Comparison of ENCODE assay signal across 8 cellular contexts in the genomic region with DNA sequence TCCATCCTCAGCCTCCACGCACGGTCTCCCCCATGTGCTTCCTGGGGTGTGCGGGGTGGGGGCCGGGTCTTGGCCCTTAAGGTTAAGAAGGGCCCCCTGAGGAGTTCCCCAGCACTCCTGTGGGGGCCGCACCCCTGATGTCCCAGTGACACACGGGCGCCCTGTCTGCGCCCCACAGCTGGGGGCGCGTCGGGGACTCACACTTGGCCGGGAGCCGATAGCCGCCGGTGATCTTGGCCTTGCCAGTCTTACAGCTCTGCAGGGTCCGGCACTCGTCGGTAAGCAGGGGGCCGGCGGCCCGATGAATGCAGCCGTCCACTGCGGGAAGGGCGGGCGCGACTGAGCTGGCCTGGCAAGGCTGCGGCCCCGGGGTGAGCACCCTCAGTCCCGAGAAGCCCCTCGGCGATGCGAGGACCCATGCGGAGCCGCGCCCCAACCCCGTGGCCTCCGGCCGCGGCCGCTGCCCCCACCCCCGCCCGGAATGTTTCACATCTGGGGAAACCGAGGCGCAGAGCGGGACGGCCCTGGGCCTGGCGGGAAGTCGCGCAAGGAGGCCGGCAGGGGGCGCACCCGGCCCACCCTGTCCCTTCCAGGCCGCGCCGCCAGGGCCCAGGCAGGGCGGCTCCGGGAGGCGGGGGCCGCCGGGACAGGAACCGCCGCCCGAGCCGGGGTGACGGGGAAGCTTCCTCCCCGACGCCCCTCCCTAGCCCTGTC. TPM values are rescaled to one million over a fixed set of nuclear protein-coding genes. Genes with fewer than 3 reads are reported as not detected.
A peak's percentile ranks its signal among the peaks of the same experiment; 100 is the strongest.
DNase-seq lines count a peak whose midpoint lies in the region; ATAC-seq, FAIRE-seq and TF ChIP-seq lines count a peak whose summit lies in the region.

No MANE protein-coding gene starts in this region.

- peak overlapping the region in 5 of 7 donors; percentile 54 to 84 (median 60) for H3K4me3 Mint-ChIP-seq in CD8-positive, alpha-beta memory T cell
- H3K4me3 Mint-ChIP-seq in dendritic cell treated with granulocyte-macrophage colony-stimulating factor and Interleukin-4, amounts not matched to agents 40 ng/mL and 50 ng/mL, for 4 days: peak overlapping the region; percentile 47

- TF ChIP-seq EP300 in HepG2 (IDR thresholded peaks at IDR 0.05; ENCODE audit: low read depth in 2 of 2, low read length in 2 of 2) (no peak), HepG2 (CRISPR knock-in tag; IDR thresholded peaks at IDR 0.05; ENCODE audit: borderline replicate concordance) (no peak)

- H3K27me3 ChIP-seq in CD8-positive, alpha-beta memory T cell (ENCODE audit: insufficient read depth, low read length, poor library complexity, severe bottlenecking): no peaks in the 10 kb centered on the region
- H3K27me3 ChIP-seq in HepG2 (ENCODE audit: control insufficient read depth in 1 of 2, insufficient read depth in 2 of 2, low read length in 2 of 2): no peaks in the 10 kb centered on the region

- H3K4me3 ChIP-seq in CD8-positive, alpha-beta memory T cell (ENCODE audit: low read length): no peak overlapping the region
- H3K4me3 ChIP-seq in HepG2 (replicated peaks in 1 of 3; ENCODE audit: insufficient read depth in 1 of 3, low read depth in 2 of 3, low read length in 3 of 3): no peak overlapping the region

- TF ChIP-seq CTCF in HepG2 (CRISPR knock-in tag; IDR thresholded peaks at IDR 0.05): no peak

- no peak for TF ChIP-seq RAD21 in HepG2 (CRISPR knock-in tag; IDR thresholded peaks at IDR 0.05)

- H3K36me3 Mint-ChIP-seq in CD8-positive, alpha-beta memory T cell: peaks cover 0 to 32% (median 0%) of the 10 kb centered on the region in 3 donors
- H3K36me3 Mint-ChIP-seq in dendritic cell treated with granulocyte-macrophage colony-stimulating factor and Interleukin-4, amounts not matched to agents 40 ng/mL and 50 ng/mL, for 4 days (ENCODE audit: low read depth): peaks cover 35% of the 10 kb centered on the region

- intact Hi-C loops in dendritic cell treated with granulocyte-macrophage colony-stimulating factor and Interleukin-4, amounts not matched to agents 40 ng/mL and 50 ng/mL, for 4 days (cut with micrococcal nuclease): loop anchor here (1.0 kb wide), 1 partner anchor 148 kb away; no protein-coding TSS in a partner anchor
- intact Hi-C loops in HepG2 (cut with micrococcal nuclease; ENCODE audit: unreplicated experiment): no loop called here

- no peak for TF ChIP-seq POLR2A in HepG2 (IDR thresholded peaks at IDR 0.05; ENCODE audit: insufficient read depth in 1 of 2, low read depth in 2 of 2, low read length in 2 of 2)

- peaks cover 4% of the 10 kb centered on the region for H3K36me3 ChIP-seq in CD8-positive, alpha-beta memory T cell (ENCODE audit: insufficient read depth, low read length)
- H3K36me3 ChIP-seq in HepG2 (replicated peaks in 1 of 2; ENCODE audit: control insufficient read depth in 1 of 2, insufficient read depth in 2 of 2, low read length in 2 of 2): peaks cover 8 to 27% of the 10 kb centered on the region in 2 experiments; a peak in 4 of 5 replicates

- no peak overlapping the region for H3K4me2 ChIP-seq in HepG2 (ENCODE audit: low read depth, low read length)

- BruUV-seq in HepG2 (replicated peaks; lab: Mats Ljungman, UMichigan): no TSS peak

- H3K9me3 Mint-ChIP-seq in CD8-positive, alpha-beta memory T cell: no peaks in the 10 kb centered on the region
- no peaks in the 10 kb centered on the region for H3K9me3 Mint-ChIP-seq in dendritic cell treated with granulocyte-macrophage colony-stimulating factor and Interleukin-4, amounts not matched to agents 40 ng/mL and 50 ng/mL, for 4 days

- in situ Hi-C loops in HepG2 (cut with HindIII; ENCODE audit: extremely low pct_ligation_motif_present, low pct_unique_long_range_greater_than_20kb): no loop called here

- peak; percentile 67 to 78 (median 70) for DNase-seq in CD8-positive, alpha-beta memory T cell
- DNase-seq in activated CD4-positive, alpha-beta T cell treated with anti-CD3 and anti-CD28 coated beads, Interleukin-2, amount 50 U/mL, for 4 hours: peak; percentile 57 to 58
- DNase-seq in HepG2 (ENCODE audit: low spot score) (no peak), T1000 (lab: John Stamatoyannopoulos, UW) (no peak), SHP77 treated with DMSO at 0.1 percent for 48 hours (lab: John Stamatoyannopoulos, UW) (no peak)
- peak; percentile 64 to 65 for DNase-seq in stimulated activated CD4-positive, alpha-beta T cell treated with anti-CD3 and anti-CD28 coated beads, Interleukin-4, amount 100 ng/mL, for 48 hours (ENCODE audit: low read depth in 2 of 2)

- peaks cover 7% of the 10 kb centered on the region for H3K4me1 ChIP-seq in CD8-positive, alpha-beta memory T cell (ENCODE audit: insufficient read depth, low read length)
- no peaks in the 10 kb centered on the region for H3K4me1 ChIP-seq in HepG2 (ENCODE audit: insufficient read depth, low read length)

- H4K20me1 ChIP-seq in HepG2 (ENCODE audit: insufficient read depth, low read length): no peaks in the 10 kb centered on the region

- POLR2A ChIA-PET in CD8-positive, alpha-beta memory T cell (lab: Charles Lee): interaction anchor here (1.0 to 1.2 kb wide), 3 partner anchors 14 to 112 kb away, joined by 3 read pairs; partner anchors contain the start of gene OTUB1
- POLR2A ChIA-PET in HepG2 (lab: Yijun Ruan, JAX): interaction anchor here (1.0 kb wide), 1 partner anchor 8 kb away, joined by 3 read pairs; no protein-coding TSS in a partner anchor

- peaks cover 0 to 24% (median 4%) of the 10 kb centered on the region in 3 donors for H3K4me1 Mint-ChIP-seq in CD8-positive, alpha-beta memory T cell
- H3K4me1 Mint-ChIP-seq in dendritic cell treated with granulocyte-macrophage colony-stimulating factor and Interleukin-4, amounts not matched to agents 40 ng/mL and 50 ng/mL, for 4 days (ENCODE audit: low read depth): peaks cover 69% of the 10 kb centered on the region

- CTCF ChIA-PET in CD8-positive, alpha-beta memory T cell (lab: Charles Lee): interaction anchor here (0.7 to 4.9 kb wide), 36 partner anchors 9 to 331 kb away, joined by 3 to 64 read pairs (median 4); partner anchors contain the start of genes CATSPERZ, COX8A, FERMT3 and MACROD1
- CTCF ChIA-PET in HepG2 (lab: Yijun Ruan, JAX; ENCODE audit: low intra/inter-chr PET ratio, low total read pairs): no interaction called here

- no peak overlapping the region for H3K9ac ChIP-seq in HepG2 (ENCODE audit: insufficient read depth, low read depth, low read length)

- no peaks in the 10 kb centered on the region for H3K27me3 Mint-ChIP-seq in CD8-positive, alpha-beta memory T cell
- peaks cover 72% of the 10 kb centered on the region for H3K27me3 Mint-ChIP-seq in dendritic cell treated with granulocyte-macrophage colony-stimulating factor and Interleukin-4, amounts not matched to agents 40 ng/mL and 50 ng/mL, for 4 days

- H3K27ac Mint-ChIP-seq in CD8-positive, alpha-beta memory T cell: peak overlapping the region in 1 of 8 donors; percentile 33
- H3K27ac Mint-ChIP-seq in dendritic cell treated with granulocyte-macrophage colony-stimulating factor and Interleukin-4, amounts not matched to agents 40 ng/mL and 50 ng/mL, for 4 days: no peak overlapping the region

- H3K9me3 ChIP-seq in CD8-positive, alpha-beta memory T cell (ENCODE audit: low read length): no peaks in the 10 kb centered on the region
- H3K9me3 ChIP-seq in HepG2 (ENCODE audit: low read length): no peaks in the 10 kb centered on the region

- H2AFZ ChIP-seq in HepG2 (ENCODE audit: low read length): no peak overlapping the region

- no peak for FAIRE-seq in HepG2 (lab: Jason Lieb, UNC)

- H3K27ac ChIP-seq in CD8-positive, alpha-beta memory T cell (ENCODE audit: low read depth, low read length): no peak overlapping the region
- H3K27ac ChIP-seq in HepG2 (ENCODE audit: extremely low read length, insufficient read depth, low read length): no peak overlapping the region

- ATAC-seq in HG02798 (IDR thresholded peaks at IDR 0.05; ENCODE audit: poor library complexity, unreplicated experiment): peak; percentile 55
- ATAC-seq in HepG2: no peak

- H3K79me2 ChIP-seq in HepG2 (ENCODE audit: insufficient read depth, low read length): no peaks in the 10 kb centered on the region

- WGBS in HepG2 (ENCODE audit: low lambda C conversion rate): 96% methylated on average over 15 of the region's 67 CpGs

RNA-seq across cellular contexts. Expression of gene OTUB1, which starts 13.9 kb away (rescaled TPM):
- 10 to 100 TPM; 75.8 to 85.0 TPM for total RNA-seq in CD8-positive, alpha-beta memory T cell
- 135 TPM for polyA plus RNA-seq in CD8-positive, alpha-beta memory T cell
- total RNA-seq in HepG2 (2016; rRNA removed; fragmentation: Illumina TruSeq; extraction: Trizol): 58.8 and 78.7 TPM in 2 replicates
- 20.2 and 22.1 TPM in 2 replicates for total RNA-seq in HepG2 (2016; cell fraction: cytosol; rRNA removed; fragmentation: Illumina TruSeq; extraction: Trizol; ENCODE audit: low read depth)
- total RNA-seq in HepG2 (2016; cell fraction: insoluble cytoplasmic fraction; rRNA removed; fragmentation: Illumina TruSeq; extraction: Trizol): 63.7 and 75.6 TPM in 2 replicates
- 29.1 and 30.2 TPM in 2 replicates for total RNA-seq in HepG2 (2016; cell fraction: membrane; rRNA removed; fragmentation: Illumina TruSeq; extraction: Trizol)
- total RNA-seq in HepG2 (2016; cell fraction: nucleus; rRNA removed; fragmentation: Illumina TruSeq; extraction: Trizol): 37.3 and 37.7 TPM in 2 replicates
- polyA plus RNA-seq in HepG2 (2011; rRNA removed): 130 TPM in 2 replicates
- 108 and 143 TPM in 2 replicates for polyA plus RNA-seq in HepG2 (2011; cell fraction: cytosol; rRNA removed)
- 193 and 235 TPM in 2 replicates for polyA plus RNA-seq in HepG2 (2011; cell fraction: nucleus; rRNA removed)
- 62.7 and 68.2 TPM in 2 replicates for polyA plus RNA-seq in HepG2 (2012)
- 38.9 TPM in 2 replicates for polyA plus RNA-seq in HepG2 (2016; cell fraction: cytosol; fragmentation: Illumina TruSeq; extraction: Trizol; ENCODE audit: low read depth)
- 103 and 127 TPM in 2 replicates for polyA plus RNA-seq in HepG2 (2016; cell fraction: insoluble cytoplasmic fraction; fragmentation: Illumina TruSeq; extraction: Trizol; ENCODE audit: low read depth)
- 42.5 and 43.1 TPM in 2 replicates for polyA plus RNA-seq in HepG2 (2016; cell fraction: membrane; fragmentation: Illumina TruSeq; extraction: Trizol; ENCODE audit: low read depth)
- 108 and 115 TPM in 2 replicates for polyA plus RNA-seq in HepG2 (2016; cell fraction: nucleus; fragmentation: Illumina TruSeq; extraction: Trizol; ENCODE audit: insufficient read depth, low read depth)
- 120 and 135 TPM in 2 replicates for polyA minus RNA-seq in HepG2 (2011; rRNA and poly(A)+ RNA removed; ENCODE audit: low replicate concordance)
- 51.3 and 59.5 TPM in 2 replicates for polyA minus RNA-seq in HepG2 (2011; cell fraction: cytosol; rRNA and poly(A)+ RNA removed)
- polyA minus RNA-seq in HepG2 (2011; cell fraction: nucleus; rRNA and poly(A)+ RNA removed): 31.7 and 32.2 TPM in 2 replicates

RNA-seq across cellular contexts. Expression of gene COX8A, which starts 25.8 kb away (rescaled TPM):
- 100 to 1,000 TPM; 373 to 424 TPM for total RNA-seq in CD8-positive, alpha-beta memory T cell
- 388 TPM for polyA plus RNA-seq in CD8-positive, alpha-beta memory T cell
- total RNA-seq in HepG2 (2016; rRNA removed; fragmentation: Illumina TruSeq; extraction: Trizol): 393 and 406 TPM in 2 replicates
- 208 and 256 TPM in 2 replicates for total RNA-seq in HepG2 (2016; cell fraction: cytosol; rRNA removed; fragmentation: Illumina TruSeq; extraction: Trizol; ENCODE audit: low read depth)
- total RNA-seq in HepG2 (2016; cell fraction: insoluble cytoplasmic fraction; rRNA removed; fragmentation: Illumina TruSeq; extraction: Trizol): 417 and 435 TPM in 2 replicates
- 247 and 301 TPM in 2 replicates for total RNA-seq in HepG2 (2016; cell fraction: membrane; rRNA removed; fragmentation: Illumina TruSeq; extraction: Trizol)
- 164 and 188 TPM in 2 replicates for total RNA-seq in HepG2 (2016; cell fraction: nucleus; rRNA removed; fragmentation: Illumina TruSeq; extraction: Trizol)
- 202 and 217 TPM in 2 replicates for polyA plus RNA-seq in HepG2 (2011; rRNA removed)
- 241 and 483 TPM in 2 replicates for polyA plus RNA-seq in HepG2 (2011; cell fraction: cytosol; rRNA removed)
- 200 and 266 TPM in 2 replicates for polyA plus RNA-seq in HepG2 (2011; cell fraction: nucleus; rRNA removed)
- 160 and 192 TPM in 2 replicates for polyA plus RNA-seq in HepG2 (2012)
- 231 and 257 TPM in 2 replicates for polyA plus RNA-seq in HepG2 (2016; cell fraction: cytosol; fragmentation: Illumina TruSeq; extraction: Trizol; ENCODE audit: low read depth)
- polyA plus RNA-seq in HepG2 (2016; cell fraction: insoluble cytoplasmic fraction; fragmentation: Illumina TruSeq; extraction: Trizol; ENCODE audit: low read depth): 441 and 468 TPM in 2 replicates
- polyA plus RNA-seq in HepG2 (2016; cell fraction: membrane; fragmentation: Illumina TruSeq; extraction: Trizol; ENCODE audit: low read depth): 285 and 298 TPM in 2 replicates
- polyA plus RNA-seq in HepG2 (2016; cell fraction: nucleus; fragmentation: Illumina TruSeq; extraction: Trizol; ENCODE audit: insufficient read depth, low read depth): 310 TPM in 2 replicates
- 341 and 520 TPM in 2 replicates for polyA minus RNA-seq in HepG2 (2011; rRNA and poly(A)+ RNA removed; ENCODE audit: low replicate concordance)
- 121 and 141 TPM in 2 replicates for polyA minus RNA-seq in HepG2 (2011; cell fraction: cytosol; rRNA and poly(A)+ RNA removed)
- polyA minus RNA-seq in HepG2 (2011; cell fraction: nucleus; rRNA and poly(A)+ RNA removed): 24.2 and 29.4 TPM in 2 replicates

RNA-seq across cellular contexts. Expression of gene FLRT1, which starts 35.5 kb away (rescaled TPM):
- not detected for total RNA-seq in CD8-positive, alpha-beta memory T cell
- polyA plus RNA-seq in CD8-positive, alpha-beta memory T cell: not detected
- 0.02 TPM in 1 of 2 replicates, not detected in the other for total RNA-seq in HepG2 (2016; rRNA removed; fragmentation: Illumina TruSeq; extraction: Trizol)
- total RNA-seq in HepG2 (2016; cell fraction: cytosol; rRNA removed; fragmentation: Illumina TruSeq; extraction: Trizol; ENCODE audit: low read depth): not detected in 2 replicates
- not detected in 2 replicates for total RNA-seq in HepG2 (2016; cell fraction: insoluble cytoplasmic fraction; rRNA removed; fragmentation: Illumina TruSeq; extraction: Trizol)
- not detected in 2 replicates for total RNA-seq in HepG2 (2016; cell fraction: membrane; rRNA removed; fragmentation: Illumina TruSeq; extraction: Trizol)
- 0.09 TPM in 1 of 2 replicates, not detected in the other for total RNA-seq in HepG2 (2016; cell fraction: nucleus; rRNA removed; fragmentation: Illumina TruSeq; extraction: Trizol)
- polyA plus RNA-seq in HepG2 (2011; rRNA removed): 0.08 TPM in 2 replicates
- polyA plus RNA-seq in HepG2 (2011; cell fraction: cytosol; rRNA removed): 0.03 TPM in 2 replicates
- polyA plus RNA-seq in HepG2 (2011; cell fraction: nucleus; rRNA removed): 0.06 and 0.10 TPM in 2 replicates
- polyA plus RNA-seq in HepG2 (2012): 0.28 and 0.32 TPM in 2 replicates
- polyA plus RNA-seq in HepG2 (2016; cell fraction: cytosol; fragmentation: Illumina TruSeq; extraction: Trizol; ENCODE audit: low read depth): not detected in 2 replicates
- 0.10 TPM in 1 of 2 replicates, not detected in the other for polyA plus RNA-seq in HepG2 (2016; cell fraction: insoluble cytoplasmic fraction; fragmentation: Illumina TruSeq; extraction: Trizol; ENCODE audit: low read depth)
- polyA plus RNA-seq in HepG2 (2016; cell fraction: membrane; fragmentation: Illumina TruSeq; extraction: Trizol; ENCODE audit: low read depth): not detected in 2 replicates
- polyA plus RNA-seq in HepG2 (2016; cell fraction: nucleus; fragmentation: Illumina TruSeq; extraction: Trizol; ENCODE audit: insufficient read depth, low read depth): not detected in 2 replicates
- polyA minus RNA-seq in HepG2 (2011; rRNA and poly(A)+ RNA removed; ENCODE audit: low replicate concordance): 0.07 and 0.22 TPM in 2 replicates
- polyA minus RNA-seq in HepG2 (2011; cell fraction: cytosol; rRNA and poly(A)+ RNA removed): 0.18 and 0.20 TPM in 2 replicates
- 0.39 TPM in 1 of 2 replicates, not detected in the other for polyA minus RNA-seq in HepG2 (2011; cell fraction: nucleus; rRNA and poly(A)+ RNA removed)

Comparison
In these comparisons a context has a peak if more than half of its experiments do, and no peak if none do; other contexts are left out.
1. DNase-seq: peak in CD8-positive, alpha-beta memory T cell (5 of 5), activated CD4-positive, alpha-beta T cell treated with anti-CD3 and anti-CD28 coated beads, Interleukin-2, amount 50 U/mL, for 4 hours (2 of 2) and stimulated activated CD4-positive, alpha-beta T cell treated with anti-CD3 and anti-CD28 coated beads, Interleukin-4, amount 100 ng/mL, for 48 hours (2 of 2); none in HepG2 (single experiment), T1000 (single experiment) and SHP77 treated with DMSO at 0.1 percent for 48 hours (single experiment).